1 cellular context compared by ENCODE assay signal in genomic region chr19:17159466-17160393, GRCh38.
TF ChIP-seq lines count a peak whose summit lies in the region.

No MANE protein-coding gene starts in this region.

TF ChIP-seq in HepG2, 621 proteins besides CTCF, POLR2A, EP300 and RAD21 (continued from another document and continues in another):
- TF ChIP-seq CEBPB (IDR thresholded peaks at IDR 0.05; ENCODE audit: borderline replicate concordance, low read depth, low read length) (0 out of 2 replicates have a peak, but pooled peaks have one; percentile 3), ZNF567 (CRISPR knock-in tag; IDR thresholded peaks at IDR 0.05; ENCODE audit: borderline replicate concordance) (no peak), PLRG1 (conservative IDR thresholded peaks at IDR 0.05) (no peak), ZNF547 (CRISPR knock-in tag; IDR thresholded peaks at IDR 0.05) (0 out of 2 replicates have a peak, but pooled peaks have one; percentile 32), ZNF660 (CRISPR knock-in tag; IDR thresholded peaks at IDR 0.05; ENCODE audit: borderline replicate concordance, low read depth) (no peak), ZNF558 (CRISPR knock-in tag; IDR thresholded peaks at IDR 0.05; ENCODE audit: borderline replicate concordance) (no peak), KDM1A (CRISPR knock-in tag; IDR thresholded peaks at IDR 0.05) (no peak), WIZ (CRISPR knock-in tag; IDR thresholded peaks at IDR 0.05) (no peak), EZH2 (conservative IDR thresholded peaks at IDR 0.05; ENCODE audit: low read depth, low read length) (no peak), FOXA1 (IDR thresholded peaks at IDR 0.05) (no peak), FOXA1 (CRISPR knock-in tag; IDR thresholded peaks at IDR 0.05) (no peak), SMC3 (IDR thresholded peaks at IDR 0.05; ENCODE audit: low read length) (peak; percentile 36; the same call in 1 of the 2 replicates), SAP130 (CRISPR knock-in tag; IDR thresholded peaks at IDR 0.05; ENCODE audit: low read depth) (peak; percentile 56), ZNF296 (CRISPR knock-in tag; conservative IDR thresholded peaks at IDR 0.05) (no peak), ZNF792 (CRISPR knock-in tag; IDR thresholded peaks at IDR 0.05) (no peak), ETV5 (CRISPR knock-in tag; IDR thresholded peaks at IDR 0.05; ENCODE audit: borderline replicate concordance) (no peak), FOSL2 (CRISPR knock-in tag; IDR thresholded peaks at IDR 0.05) (no peak), EED (CRISPR knock-in tag; IDR thresholded peaks at IDR 0.05) (no peak), ZXDC (CRISPR knock-in tag; IDR thresholded peaks at IDR 0.05) (no peak), ZNF878 (CRISPR knock-in tag; IDR thresholded peaks at IDR 0.05) (no peak), ZNF564 (CRISPR knock-in tag; IDR thresholded peaks at IDR 0.05) (no peak), STAG1 (CRISPR knock-in tag; IDR thresholded peaks at IDR 0.05) (peak; percentile 22; the same call in 1 of the 2 replicates), ZNF451 (CRISPR knock-in tag; IDR thresholded peaks at IDR 0.05) (no peak), PHF21A (CRISPR knock-in tag; IDR thresholded peaks at IDR 0.05) (peak; percentile 54; the same call in 1 of the 2 replicates), ZNF329 (CRISPR knock-in tag; IDR thresholded peaks at IDR 0.05; ENCODE audit: low read depth) (no peak), SRSF4 (IDR thresholded peaks at IDR 0.05; ENCODE audit: low read depth, low read length, poor library complexity, severe bottlenecking) (no peak), TEF (CRISPR knock-in tag; IDR thresholded peaks at IDR 0.05) (peak; percentile 88; the same call in 1 of the 2 replicates), TP53 (CRISPR knock-in tag; conservative IDR thresholded peaks at IDR 0.05) (no peak), HNF1B (CRISPR knock-in tag; IDR thresholded peaks at IDR 0.05) (0 out of 2 replicates have a peak, but pooled peaks have one; percentile 44), ZNF772 (CRISPR knock-in tag; IDR thresholded peaks at IDR 0.05) (no peak), ZKSCAN8 (CRISPR knock-in tag; IDR thresholded peaks at IDR 0.05; ENCODE audit: borderline replicate concordance) (no peak), BCL6 (CRISPR knock-in tag; IDR thresholded peaks at IDR 0.05) (0 out of 2 replicates have a peak, but pooled peaks have one; percentile 19), CBX1 (IDR thresholded peaks at IDR 0.05; ENCODE audit: low read depth) (no peak), SRF (IDR thresholded peaks at IDR 0.05; ENCODE audit: low read depth, low read length) (no peak), ZBTB4 (CRISPR knock-in tag; IDR thresholded peaks at IDR 0.05; ENCODE audit: borderline replicate concordance) (no peak), CSRNP2 (CRISPR knock-in tag; conservative IDR thresholded peaks at IDR 0.05; ENCODE audit: low read depth) (no peak), USF2 (IDR thresholded peaks at IDR 0.05; ENCODE audit: low read depth, low read length) (no peak), USF2 (CRISPR knock-in tag; IDR thresholded peaks at IDR 0.05; ENCODE audit: borderline replicate concordance) (peak; percentile 21; the same call in 1 of the 2 replicates), HMG20A (CRISPR knock-in tag; IDR thresholded peaks at IDR 0.05; ENCODE audit: borderline replicate concordance) (no peak; the same call in 1 of the 2 replicates), ATM (IDR thresholded peaks at IDR 0.05; ENCODE audit: borderline replicate concordance) (no peak), ZBTB8A (CRISPR knock-in tag; IDR thresholded peaks at IDR 0.05; ENCODE audit: borderline replicate concordance, low read depth) (no peak), RNF2 (conservative IDR thresholded peaks at IDR 0.05; ENCODE audit: low read depth) (no peak), SMARCC2 (IDR thresholded peaks at IDR 0.05) (no peak), CBX2 (IDR thresholded peaks at IDR 0.05; ENCODE audit: low read depth, low read length) (no peak), CBX2 (CRISPR knock-in tag; IDR thresholded peaks at IDR 0.05; ENCODE audit: low read depth) (no peak), CCAR2 (optimal IDR thresholded peaks at IDR 0.05; ENCODE audit: low read depth, low read length) (no peak), HNF4G (IDR thresholded peaks at IDR 0.05; ENCODE audit: borderline replicate concordance, low read depth, low read length) (no peak), HNF4G (CRISPR knock-in tag; IDR thresholded peaks at IDR 0.05; ENCODE audit: borderline replicate concordance, low read depth) (peak; percentile 47; the same call in 1 of the 2 replicates), CREB1 (IDR thresholded peaks at IDR 0.05) (no peak), CREB1 (CRISPR knock-in tag; IDR thresholded peaks at IDR 0.05) (no peak), ZNF576 (CRISPR knock-in tag; IDR thresholded peaks at IDR 0.05) (no peak), PATZ1 (CRISPR knock-in tag; IDR thresholded peaks at IDR 0.05) (no peak), CREM (IDR thresholded peaks at IDR 0.05) (no peak), CREM (CRISPR knock-in tag; IDR thresholded peaks at IDR 0.05) (no peak), KDM3A (CRISPR knock-in tag; IDR thresholded peaks at IDR 0.05; ENCODE audit: low read depth) (no peak), ZNF781 (CRISPR knock-in tag; IDR thresholded peaks at IDR 0.05; ENCODE audit: borderline replicate concordance, not compliant biosample characterization) (no peak), ELK4 (CRISPR knock-in tag; IDR thresholded peaks at IDR 0.05; ENCODE audit: borderline replicate concordance) (no peak), ZMYM4 (CRISPR knock-in tag; IDR thresholded peaks at IDR 0.05) (peak; percentile 50), LCORL (IDR thresholded peaks at IDR 0.05) (no peak), LCORL (CRISPR knock-in tag; IDR thresholded peaks at IDR 0.05) (peak; percentile 80), ERF (CRISPR knock-in tag; IDR thresholded peaks at IDR 0.05) (0 out of 2 replicates have a peak, but pooled peaks have one; percentile 32)
